Comparison of ENCODE assay signal across 18 cellular contexts in genomic region chr7:100393233-100393905, GRCh38. TPM values are rescaled to one million over a fixed set of nuclear protein-coding genes. Genes with fewer than 3 reads are reported as not detected.
A peak's percentile ranks its signal among the peaks of the same experiment; 100 is the strongest.
DNase-seq lines count a peak whose midpoint lies in the region; ATAC-seq, FAIRE-seq and TF ChIP-seq lines count a peak whose summit lies in the region.
"Had no signal": no experiment of that assay in that cellular context is flagged by ENCODE, and none has a peak within 500 bp of the region (broad histone marks: within the 10 kb centered on the region; RNA-seq: fewer than 3 reads in every experiment).

No MANE protein-coding gene starts in this region.

- TF ChIP-seq POLR2A in K562 (conservative IDR thresholded peaks at IDR 0.05) = no peak

- H3K36me3 ChIP-seq in K562 (ENCODE audit: control insufficient read depth, insufficient read depth, low read length) (no peaks in the 10 kb centered on the region), trophoblast cell (ENCODE audit: control insufficient read depth in 1 of 2, insufficient read depth in 2 of 2, low read length in 2 of 2) (no peaks in the 10 kb centered on the region)

- CTCF ChIA-PET in K562 (lab: Yijun Ruan, JAX; ENCODE audit: low intra/inter-chr PET ratio) = no interaction called here

- POLR2A ChIA-PET in K562 (lab: Yijun Ruan, JAX) = interaction anchor here (1.0 kb wide), 3 partner anchors 9 to 19 kb away, joined by 3 to 5 read pairs (median 4); no protein-coding TSS in a partner anchor

- H3K79me1 ChIP-seq in trophoblast cell (ENCODE audit: low read length) = no peaks in the 10 kb centered on the region

- H3K14ac ChIP-seq in trophoblast cell (ENCODE audit: low read length) = no peak overlapping the region

- ATAC-seq in K562 (no peak), Right ventricle myocardium superior (ENCODE audit: poor library complexity) (no peak), GM18858 (IDR thresholded peaks at IDR 0.05; ENCODE audit: unreplicated experiment) (no peak)
- ATAC-seq: Panc1 had no signal

- in situ Hi-C loops in K562 (cut with MboI) = no loop called here

- no peak for TF ChIP-seq EP300 in K562 (IDR thresholded peaks at IDR 0.05; ENCODE audit: low read length)

- H3K4me2 ChIP-seq in K562 (ENCODE audit: insufficient read depth, low read length) (no peak overlapping the region), trophoblast cell (ENCODE audit: low read length) (no peak overlapping the region)

- no peaks in the 10 kb centered on the region for H3K9me1 ChIP-seq in K562 (ENCODE audit: control insufficient read depth, insufficient read depth, low read length)

- H3K9ac ChIP-seq in K562 (ENCODE audit: insufficient read depth in 1 of 2, low read depth in 2 of 2, low read length in 2 of 2) (no peak overlapping the region), trophoblast cell (ENCODE audit: low read length) (no peak overlapping the region)

- intact Hi-C loops in K562 (cut with micrococcal nuclease) = no loop called here
- intact Hi-C loops in Right ventricle myocardium superior (cut with DNase I) = no loop called here

- no peaks in the 10 kb centered on the region for H4K20me1 ChIP-seq in K562 (replicated peaks; ENCODE audit: control insufficient read depth, insufficient read depth, low read length)

- H2AK5ac ChIP-seq in trophoblast cell (ENCODE audit: low read length) = no peak overlapping the region

- H3K27ac ChIP-seq in K562 (ENCODE audit: extremely low read depth, low read depth, low read length) = no peak overlapping the region
- H3K27ac ChIP-seq in trophoblast cell (ENCODE audit: low read depth, low read length) = no peak overlapping the region

- H3K4me1 ChIP-seq in K562 (replicated peaks in 1 of 2; ENCODE audit: control insufficient read depth in 2 of 2, insufficient read depth in 2 of 2, low read length in 2 of 2) = peaks cover 0 to 11% of the 10 kb centered on the region in 2 experiments; a peak in 2 of 5 replicates
- H3K4me1 ChIP-seq in trophoblast cell (ENCODE audit: control insufficient read depth in 1 of 2, insufficient read depth in 2 of 2, low read length in 2 of 2) = no peaks in the 10 kb centered on the region

- H2BK5ac ChIP-seq in trophoblast cell (ENCODE audit: low read depth, low read length, poor library complexity) = no peak overlapping the region

- no peak overlapping the region for H3K18ac ChIP-seq in trophoblast cell (ENCODE audit: low read length)

- H4K12ac ChIP-seq in trophoblast cell (ENCODE audit: low read depth, low read length) = no peak overlapping the region

- H2BK120ac ChIP-seq in trophoblast cell (ENCODE audit: insufficient read depth, low read length, poor library complexity) = no peak overlapping the region

- WGBS in K562 (ENCODE audit: insufficient coverage, low coverage, missing lambda C conversion rate) = 5% methylated on average over 4 of the region's 4 CpGs
- no CpG with 5 or more reads among the region's 4 CpGs for WGBS in trophoblast cell (ENCODE audit: extremely low coverage, insufficient coverage, insufficient read length)

- no peak overlapping the region for H4K91ac ChIP-seq in trophoblast cell (ENCODE audit: low read depth, low read length)

- peak; percentile 40 for FAIRE-seq in K562 (lab: Jason Lieb, UNC)
- FAIRE-seq: G401.6, H54 had no signal

- no peak overlapping the region for H2AFZ ChIP-seq in K562 (ENCODE audit: low read depth, low read length)
- no peak overlapping the region for H2AFZ ChIP-seq in trophoblast cell (ENCODE audit: insufficient read depth, low read length, poor library complexity)

- BruUV-seq in K562 (replicated peaks; lab: Mats Ljungman, UMichigan) = no TSS peak

- no peak overlapping the region for H4K8ac ChIP-seq in trophoblast cell (ENCODE audit: low read depth, low read length)

- TF ChIP-seq CTCF in K562 (IDR thresholded peaks at IDR 0.05 in 2 of 3, conservative IDR thresholded peaks at IDR 0.05 in 1 of 3; ENCODE audit: insufficient read depth in 2 of 3, low read depth in 1 of 3, low read length in 3 of 3) = no peak

- H3K4ac ChIP-seq in trophoblast cell (ENCODE audit: low read depth, low read length) = no peak overlapping the region

- H3K9me3 ChIP-seq in K562 (replicated peaks; ENCODE audit: control insufficient read depth, insufficient read depth, low read depth, low read length) (no peaks in the 10 kb centered on the region), trophoblast cell (ENCODE audit: insufficient read depth, low read depth, low read length) (peaks cover 2% of the 10 kb centered on the region)

- H3K27me3 ChIP-seq in K562 (ENCODE audit: control insufficient read depth in 2 of 2, insufficient read depth in 2 of 2, low read length in 2 of 2) = peaks cover 18 to 24% of the 10 kb centered on the region in 2 experiments; a peak in 4 of 5 replicates
- no peaks in the 10 kb centered on the region for H3K27me3 ChIP-seq in trophoblast cell (ENCODE audit: insufficient read depth, low read length)

- H3K4me3 ChIP-seq in K562 (no peak overlapping the region), trophoblast cell (ENCODE audit: low read depth, low read length) (no peak overlapping the region)

- no peak overlapping the region for H3K23ac ChIP-seq in trophoblast cell (ENCODE audit: low read length)

- peak; percentile 52 for DNase-seq in CD1c-positive myeloid dendritic cell (ENCODE audit: extremely low spot score)
- peak; percentile 28 for DNase-seq in MV-4-11 (lab: John Stamatoyannopoulos, UW)
- no peak for DNase-seq in K562 (ENCODE audit: extremely low read depth in 1 of 4, low spot score in 3 of 4)
- peak; percentile 73 to 84 for DNase-seq in trophoblast cell
- no peak for DNase-seq in NCI-H2107 (lab: John Stamatoyannopoulos, UW)
- DNase-seq in GM19240 (ENCODE audit: insufficient read length, low spot score) = no peak
- no peak for DNase-seq in Right ventricle myocardium superior
- DNase-seq: CD8-positive, alpha-beta memory T cell; DMS79 treated with DMSO at 0.1 percent for 48 hours; HFFc6; Kasumi-1; NCI-H1436; NCI-H2029 treated with DMSO at 0.1 percent for 48 hours; NCI-H510A treated with DMSO at 0.1 percent for 48 hours had no signal

- no peak overlapping the region for H2BK12ac ChIP-seq in trophoblast cell (ENCODE audit: low read length)

- no peaks in the 10 kb centered on the region for H3K79me2 ChIP-seq in K562 (ENCODE audit: control insufficient read depth, insufficient read depth, low read length)
- no peaks in the 10 kb centered on the region for H3K79me2 ChIP-seq in trophoblast cell (ENCODE audit: control insufficient read depth, insufficient read depth, low read length, poor library complexity)

- no peak for TF ChIP-seq RAD21 in K562 (CRISPR knock-in tag; conservative IDR thresholded peaks at IDR 0.05 in 1 of 2, IDR thresholded peaks at IDR 0.05 in 1 of 2)

RNA-seq across cellular contexts. Expression of gene PILRA, which starts 20.1 kb away (rescaled TPM):
- total RNA-seq in K562 (2011; cell fraction: chromatin; rRNA removed; ENCODE audit: low replicate concordance) = 9.0 and 11.0 TPM in 2 replicates
- 5.9 and 6.2 TPM in 2 replicates for total RNA-seq in K562 (2011; cell fraction: nucleolus; rRNA removed)
- 8.1 and 8.8 TPM in 2 replicates for total RNA-seq in K562 (2011; cell fraction: nucleoplasm; rRNA removed)
- total RNA-seq in K562 (2014; rRNA removed) (0.23 and 0.41 TPM in 2 replicates), K562 (2014; rRNA removed; fragmentation: Illumina TruSeq; extraction: Trizol) (0.32 and 0.47 TPM in 2 replicates), K562 (2015; rRNA removed; fragmentation: Illumina TruSeq; extraction: Trizol) (0.34 and 0.65 TPM in 2 replicates), K562 (2021) (0.83 and 0.95 TPM in 2 replicates), Right ventricle myocardium superior (3.6 TPM)
- polyA plus RNA-seq in K562 (2011; rRNA removed) (1.8 and 3.1 TPM in 2 replicates), K562 (2014; fragmentation: Illumina TruSeq; extraction: Trizol) (0.73 and 0.93 TPM in 2 replicates), K562 (2014; fragmentation: Nextera tagmentation; extraction: Ambion mirVana) (under 1 TPM; 0.13 to 0.21 TPM), K562 (2014; rRNA removed) (0.62 and 1.6 TPM in 2 replicates)
- polyA plus RNA-seq in K562 (2011; cell fraction: cytosol; rRNA removed) = 1.8 and 3.1 TPM in 2 replicates
- polyA plus RNA-seq in K562 (2011; cell fraction: nucleus; rRNA removed) = 12.1 and 14.8 TPM in 2 replicates
- polyA plus RNA-seq in K562 (2012) = 0.79 and 2.9 TPM in 2 replicates
- 0.30 TPM in 1 of 2 replicates, not detected in the other for polyA minus RNA-seq in K562 (2011; rRNA and poly(A)+ RNA removed)
- polyA minus RNA-seq in K562 (2011; cell fraction: cytosol; rRNA and poly(A)+ RNA removed) = not detected in 2 replicates
- 1.1 and 1.6 TPM in 2 replicates for polyA minus RNA-seq in K562 (2011; cell fraction: nucleus; rRNA and poly(A)+ RNA removed)
- 2.5 and 2.9 TPM in 2 replicates for polyA plus RNA-seq in trophoblast cell (2013)

RNA-seq across cellular contexts. Expression of gene ZCWPW1, which starts 35.1 kb away (rescaled TPM):
- 2.4 and 3.7 TPM in 2 replicates for total RNA-seq in K562 (2011; cell fraction: chromatin; rRNA removed; ENCODE audit: low replicate concordance)
- 2.0 and 2.6 TPM in 2 replicates for total RNA-seq in K562 (2011; cell fraction: nucleolus; rRNA removed)
- total RNA-seq in K562 (2011; cell fraction: nucleoplasm; rRNA removed) = 1.8 and 3.5 TPM in 2 replicates
- total RNA-seq in K562 (2014; rRNA removed) = 1.3 and 1.7 TPM in 2 replicates
- 0.84 and 1.8 TPM in 2 replicates for total RNA-seq in K562 (2014; rRNA removed; fragmentation: Illumina TruSeq; extraction: Trizol)
- total RNA-seq in K562 (2015; rRNA removed; fragmentation: Illumina TruSeq; extraction: Trizol) = 1.2 and 1.7 TPM in 2 replicates
- total RNA-seq in K562 (2021) = 0.86 and 0.94 TPM in 2 replicates
- 1.5 and 1.7 TPM in 2 replicates for polyA plus RNA-seq in K562 (2011; rRNA removed)
- polyA plus RNA-seq in K562 (2011; cell fraction: cytosol; rRNA removed) = 0.67 and 0.81 TPM in 2 replicates
- polyA plus RNA-seq in K562 (2011; cell fraction: nucleus; rRNA removed) = 3.7 and 4.2 TPM in 2 replicates
- 2.2 and 3.0 TPM in 2 replicates for polyA plus RNA-seq in K562 (2012)
- 0.79 and 1.4 TPM in 2 replicates for polyA plus RNA-seq in K562 (2014; fragmentation: Illumina TruSeq; extraction: Trizol)
- under 1 TPM; 0.18 to 0.41 TPM for polyA plus RNA-seq in K562 (2014; fragmentation: Nextera tagmentation; extraction: Ambion mirVana)
- 0.61 and 1.6 TPM in 2 replicates for polyA plus RNA-seq in K562 (2014; rRNA removed)
- 0.84 and 0.91 TPM in 2 replicates for polyA minus RNA-seq in K562 (2011; rRNA and poly(A)+ RNA removed)
- 0.86 and 1.5 TPM in 2 replicates for polyA minus RNA-seq in K562 (2011; cell fraction: cytosol; rRNA and poly(A)+ RNA removed)
- 1.2 and 1.6 TPM in 2 replicates for polyA minus RNA-seq in K562 (2011; cell fraction: nucleus; rRNA and poly(A)+ RNA removed)
- 1.6 and 2.0 TPM in 2 replicates for polyA plus RNA-seq in trophoblast cell (2013)
- 5.4 TPM for total RNA-seq in Right ventricle myocardium superior

RNA-seq across cellular contexts. Expression of gene PILRB, which starts 35.5 kb away (rescaled TPM):
- total RNA-seq in K562 (2011; cell fraction: chromatin; rRNA removed; ENCODE audit: low replicate concordance) = 248 and 523 TPM in 2 replicates
- 303 and 304 TPM in 2 replicates for total RNA-seq in K562 (2011; cell fraction: nucleolus; rRNA removed)
- total RNA-seq in K562 (2011; cell fraction: nucleoplasm; rRNA removed) = 245 and 257 TPM in 2 replicates
- total RNA-seq in K562 (2014; rRNA removed) = 37.0 and 37.7 TPM in 2 replicates
- total RNA-seq in K562 (2014; rRNA removed; fragmentation: Illumina TruSeq; extraction: Trizol) = 14.4 and 25.4 TPM in 2 replicates
- total RNA-seq in K562 (2015; rRNA removed; fragmentation: Illumina TruSeq; extraction: Trizol) = 30.7 and 32.3 TPM in 2 replicates
- 39.0 and 45.3 TPM in 2 replicates for total RNA-seq in K562 (2021)
- 39.2 and 56.1 TPM in 2 replicates for polyA plus RNA-seq in K562 (2011; rRNA removed)
- polyA plus RNA-seq in K562 (2011; cell fraction: cytosol; rRNA removed) = 30.7 and 45.8 TPM in 2 replicates
- polyA plus RNA-seq in K562 (2011; cell fraction: nucleus; rRNA removed) = 448 and 634 TPM in 2 replicates
- 39.7 and 51.9 TPM in 2 replicates for polyA plus RNA-seq in K562 (2012)
- polyA plus RNA-seq in K562 (2014; fragmentation: Illumina TruSeq; extraction: Trizol) = 49.9 and 56.7 TPM in 2 replicates
- 1 to 10 TPM; 6.2 to 7.1 TPM for polyA plus RNA-seq in K562 (2014; fragmentation: Nextera tagmentation; extraction: Ambion mirVana)
- 94.6 and 99.3 TPM in 2 replicates for polyA plus RNA-seq in K562 (2014; rRNA removed)
- 8.3 and 12.6 TPM in 2 replicates for polyA minus RNA-seq in K562 (2011; rRNA and poly(A)+ RNA removed)
- 2.9 and 8.4 TPM in 2 replicates for polyA minus RNA-seq in K562 (2011; cell fraction: cytosol; rRNA and poly(A)+ RNA removed)
- polyA minus RNA-seq in K562 (2011; cell fraction: nucleus; rRNA and poly(A)+ RNA removed) = 43.1 and 49.8 TPM in 2 replicates
- polyA plus RNA-seq in trophoblast cell (2013) = 16.4 and 18.2 TPM in 2 replicates
- 8.8 TPM for total RNA-seq in Right ventricle myocardium superior

RNA-seq across cellular contexts. Expression of gene MEPCE, which starts 36.3 kb away (rescaled TPM):
- total RNA-seq in K562 (2011; cell fraction: chromatin; rRNA removed; ENCODE audit: low replicate concordance) = 33.3 and 101 TPM in 2 replicates
- total RNA-seq in K562 (2011; cell fraction: nucleolus; rRNA removed) = 57.9 and 76.5 TPM in 2 replicates
- total RNA-seq in K562 (2011; cell fraction: nucleoplasm; rRNA removed) = 40.2 and 43.9 TPM in 2 replicates
- 50.6 and 65.4 TPM in 2 replicates for total RNA-seq in K562 (2014; rRNA removed)
- 24.9 and 29.5 TPM in 2 replicates for total RNA-seq in K562 (2014; rRNA removed; fragmentation: Illumina TruSeq; extraction: Trizol)
- total RNA-seq in K562 (2015; rRNA removed; fragmentation: Illumina TruSeq; extraction: Trizol) = 60.3 and 60.4 TPM in 2 replicates
- total RNA-seq in K562 (2021) = 72.8 and 76.3 TPM in 2 replicates
- 16.1 and 16.7 TPM in 2 replicates for polyA plus RNA-seq in K562 (2011; rRNA removed)
- polyA plus RNA-seq in K562 (2011; cell fraction: cytosol; rRNA removed) = 13.0 and 28.0 TPM in 2 replicates
- 23.6 and 47.0 TPM in 2 replicates for polyA plus RNA-seq in K562 (2011; cell fraction: nucleus; rRNA removed)
- 54.7 and 58.7 TPM in 2 replicates for polyA plus RNA-seq in K562 (2012)
- polyA plus RNA-seq in K562 (2014; fragmentation: Illumina TruSeq; extraction: Trizol) = 66.5 and 77.3 TPM in 2 replicates
- 10 to 100 TPM; 10.9 to 13.7 TPM for polyA plus RNA-seq in K562 (2014; fragmentation: Nextera tagmentation; extraction: Ambion mirVana)
- polyA plus RNA-seq in K562 (2014; rRNA removed) = 42.7 and 44.1 TPM in 2 replicates
- polyA minus RNA-seq in K562 (2011; rRNA and poly(A)+ RNA removed) = 20.0 and 29.4 TPM in 2 replicates
- 18.7 and 24.0 TPM in 2 replicates for polyA minus RNA-seq in K562 (2011; cell fraction: cytosol; rRNA and poly(A)+ RNA removed)
- 27.9 and 29.5 TPM in 2 replicates for polyA minus RNA-seq in K562 (2011; cell fraction: nucleus; rRNA and poly(A)+ RNA removed)
- 21.4 and 21.7 TPM in 2 replicates for polyA plus RNA-seq in trophoblast cell (2013)
- 22.2 TPM for total RNA-seq in Right ventricle myocardium superior

RNA-seq across cellular contexts. Expression of gene PPP1R35, which starts 42.9 kb away (rescaled TPM):
- total RNA-seq in K562 (2011; cell fraction: chromatin; rRNA removed; ENCODE audit: low replicate concordance) = 18.9 and 64.5 TPM in 2 replicates
- 109 and 128 TPM in 2 replicates for total RNA-seq in K562 (2011; cell fraction: nucleolus; rRNA removed)
- total RNA-seq in K562 (2011; cell fraction: nucleoplasm; rRNA removed) = 45.6 and 53.0 TPM in 2 replicates
- total RNA-seq in K562 (2014; rRNA removed) (127 and 152 TPM in 2 replicates), K562 (2014; rRNA removed; fragmentation: Illumina TruSeq; extraction: Trizol) (18.9 and 25.9 TPM in 2 replicates), K562 (2015; rRNA removed; fragmentation: Illumina TruSeq; extraction: Trizol) (44.9 and 47.9 TPM in 2 replicates), K562 (2021) (124 and 135 TPM in 2 replicates), Right ventricle myocardium superior (10.9 TPM)
- polyA plus RNA-seq in K562 (2011; rRNA removed) (28.2 and 31.7 TPM in 2 replicates), K562 (2014; fragmentation: Illumina TruSeq; extraction: Trizol) (19.4 and 33.7 TPM in 2 replicates), K562 (2014; fragmentation: Nextera tagmentation; extraction: Ambion mirVana) (1 to 10 TPM; 2.9 to 5.9 TPM), K562 (2014; rRNA removed) (153 and 185 TPM in 2 replicates)
- polyA plus RNA-seq in K562 (2011; cell fraction: cytosol; rRNA removed) = 38.6 and 141 TPM in 2 replicates
- 136 and 297 TPM in 2 replicates for polyA plus RNA-seq in K562 (2011; cell fraction: nucleus; rRNA removed)
- polyA plus RNA-seq in K562 (2012) = 70.7 and 78.6 TPM in 2 replicates
- 2.2 and 5.8 TPM in 2 replicates for polyA minus RNA-seq in K562 (2011; rRNA and poly(A)+ RNA removed)
- 13.8 and 18.6 TPM in 2 replicates for polyA minus RNA-seq in K562 (2011; cell fraction: cytosol; rRNA and poly(A)+ RNA removed)
- polyA minus RNA-seq in K562 (2011; cell fraction: nucleus; rRNA and poly(A)+ RNA removed) = 16.7 and 26.0 TPM in 2 replicates
- polyA plus RNA-seq in trophoblast cell (2013) = 42.2 and 45.3 TPM in 2 replicates

Comparison
In these comparisons a context has a peak if more than half of its experiments do, and no peak if none do; other contexts are left out.
1. DNase-seq: peak in CD1c-positive myeloid dendritic cell (single experiment), MV-4-11 (single experiment) and trophoblast cell (2 of 2); none in K562 (0 of 4), NCI-H2107 (single experiment), GM19240 (single experiment) and Right ventricle myocardium superior (single experiment).